8 cellular contexts compared by ENCODE assay signal in genomic region chrX:120561634-120562568, GRCh38. TPM values are rescaled to one million over a fixed set of nuclear protein-coding genes. Genes with fewer than 3 reads are reported as not detected.
DNase-seq lines count a peak whose midpoint lies in the region; ATAC-seq lines count a peak whose summit lies in the region.

No MANE protein-coding gene starts in this region.

- peaks cover 22% of the 10 kb centered on the region for H3K4me1 Mint-ChIP-seq in activated CD4-positive, alpha-beta T cell treated with anti-CD3 and anti-CD28 coated beads, Interleukin-2, amount 10 ng/mL, durations not matched to agents 7 days and 5 days
- peaks cover 16% of the 10 kb centered on the region for H3K4me1 Mint-ChIP-seq in activated naive CD8-positive, alpha-beta T cell treated with anti-CD3 and anti-CD28 coated beads for 36 hours

- no peak for DNase-seq in activated CD4-positive, alpha-beta T cell treated with anti-CD3 and anti-CD28 coated beads, Interleukin-2, amount 10 ng/mL, durations not matched to agents 7 days and 5 days
- no peak for DNase-seq in activated CD4-positive, alpha-beta T cell treated with anti-CD3 and anti-CD28 coated beads, Interleukin-2, amount 50 U/mL, for 48 hours
- DNase-seq in activated naive CD8-positive, alpha-beta T cell treated with anti-CD3 and anti-CD28 coated beads for 36 hours: no peak
- no peak for DNase-seq in AG20443 (ENCODE audit: low spot score)

- H3K27ac ChIP-seq in layer of hippocampus (ENCODE audit: low read depth, low read length) (peak overlapping the region; percentile 8), thymus (ENCODE audit: low read depth) (peak overlapping the region; percentile 99)

- no peaks in the 10 kb centered on the region for H3K36me3 ChIP-seq in thymus (ENCODE audit: control insufficient read depth, insufficient read depth)

- no peaks in the 10 kb centered on the region for H3K9me3 ChIP-seq in thymus (ENCODE audit: control insufficient read depth)

- H3K4me1 ChIP-seq in thymus (ENCODE audit: control insufficient read depth, insufficient read depth, low read length): no peaks in the 10 kb centered on the region

- H3K27me3 ChIP-seq in layer of hippocampus (ENCODE audit: control insufficient read depth, insufficient read depth, low read length): no peaks in the 10 kb centered on the region
- H3K27me3 ChIP-seq in thymus (ENCODE audit: control insufficient read depth, insufficient read depth): no peaks in the 10 kb centered on the region

- H3K4me3 Mint-ChIP-seq in activated CD4-positive, alpha-beta T cell treated with anti-CD3 and anti-CD28 coated beads, Interleukin-2, amount 10 ng/mL, durations not matched to agents 7 days and 5 days: peak overlapping the region; percentile 99
- H3K4me3 Mint-ChIP-seq in activated naive CD8-positive, alpha-beta T cell treated with anti-CD3 and anti-CD28 coated beads for 36 hours: peak overlapping the region; percentile 99

- H3K9me3 Mint-ChIP-seq in activated CD4-positive, alpha-beta T cell treated with anti-CD3 and anti-CD28 coated beads, Interleukin-2, amount 10 ng/mL, durations not matched to agents 7 days and 5 days: no peaks in the 10 kb centered on the region
- H3K9me3 Mint-ChIP-seq in activated naive CD8-positive, alpha-beta T cell treated with anti-CD3 and anti-CD28 coated beads for 36 hours: no peaks in the 10 kb centered on the region

- POLR2A ChIA-PET in activated CD4-positive, alpha-beta T cell treated with anti-CD3 and anti-CD28 coated beads, Interleukin-2, amount 10 ng/mL, durations not matched to agents 7 days and 5 days (lab: Charles Lee): interaction anchor here (1.1 to 3.2 kb wide), 2 partner anchors 12 to 42 kb away, joined by 3 to 14 read pairs; partner anchors contain the start of gene MCTS1

- peaks cover 21% of the 10 kb centered on the region for H3K36me3 Mint-ChIP-seq in activated CD4-positive, alpha-beta T cell treated with anti-CD3 and anti-CD28 coated beads, Interleukin-2, amount 10 ng/mL, durations not matched to agents 7 days and 5 days (ENCODE audit: low read depth)
- H3K36me3 Mint-ChIP-seq in activated naive CD8-positive, alpha-beta T cell treated with anti-CD3 and anti-CD28 coated beads for 36 hours: peaks cover 4% of the 10 kb centered on the region

- H3K4me3 ChIP-seq in thymus (ENCODE audit: low read length): peak overlapping the region; percentile 78

- WGBS in thymus: 3% methylated on average over 12 of the region's 12 CpGs

- peak overlapping the region; percentile 99 for H3K27ac Mint-ChIP-seq in activated CD4-positive, alpha-beta T cell treated with anti-CD3 and anti-CD28 coated beads, Interleukin-2, amount 10 ng/mL, durations not matched to agents 7 days and 5 days
- H3K27ac Mint-ChIP-seq in activated naive CD8-positive, alpha-beta T cell treated with anti-CD3 and anti-CD28 coated beads for 36 hours: peak overlapping the region; percentile 96

- CTCF ChIA-PET in activated CD4-positive, alpha-beta T cell treated with anti-CD3 and anti-CD28 coated beads, Interleukin-2, amount 10 ng/mL, durations not matched to agents 7 days and 5 days (lab: Charles Lee): interaction anchor here (1.5 to 1.7 kb wide), 2 partner anchors 15 to 42 kb away, joined by 4 to 5 read pairs; partner anchors contain the start of gene MCTS1

- ATAC-seq in GM19467 (IDR thresholded peaks at IDR 0.05; ENCODE audit: unreplicated experiment): no peak
- no peak for ATAC-seq in HG02981 (IDR thresholded peaks at IDR 0.05; ENCODE audit: unreplicated experiment)

- no peaks in the 10 kb centered on the region for H3K27me3 Mint-ChIP-seq in activated CD4-positive, alpha-beta T cell treated with anti-CD3 and anti-CD28 coated beads, Interleukin-2, amount 10 ng/mL, durations not matched to agents 7 days and 5 days
- no peaks in the 10 kb centered on the region for H3K27me3 Mint-ChIP-seq in activated naive CD8-positive, alpha-beta T cell treated with anti-CD3 and anti-CD28 coated beads for 36 hours

RNA-seq across cellular contexts. Expression of gene CUL4B, which starts 1.1 kb away (rescaled TPM):
- 10 to 100 TPM; 44.8 to 46.2 TPM for total RNA-seq in activated CD4-positive, alpha-beta T cell treated with anti-CD3 and anti-CD28 coated beads, Interleukin-2, amount 10 ng/mL, durations not matched to agents 7 days and 5 days
- 10 to 100 TPM; 32.7 to 32.9 TPM for total RNA-seq in activated naive CD8-positive, alpha-beta T cell treated with anti-CD3 and anti-CD28 coated beads for 36 hours
- polyA plus RNA-seq in thymus: 39.3 TPM

RNA-seq across cellular contexts. Expression of gene MCTS1, which starts 42.0 kb away (rescaled TPM):
- total RNA-seq in activated CD4-positive, alpha-beta T cell treated with anti-CD3 and anti-CD28 coated beads, Interleukin-2, amount 10 ng/mL, durations not matched to agents 7 days and 5 days: 10 to 100 TPM; 51.1 to 59.0 TPM
- 10 to 100 TPM; 73.8 to 75.4 TPM for total RNA-seq in activated naive CD8-positive, alpha-beta T cell treated with anti-CD3 and anti-CD28 coated beads for 36 hours
- 62.1 TPM for polyA plus RNA-seq in thymus
